In the genomic region with DNA sequence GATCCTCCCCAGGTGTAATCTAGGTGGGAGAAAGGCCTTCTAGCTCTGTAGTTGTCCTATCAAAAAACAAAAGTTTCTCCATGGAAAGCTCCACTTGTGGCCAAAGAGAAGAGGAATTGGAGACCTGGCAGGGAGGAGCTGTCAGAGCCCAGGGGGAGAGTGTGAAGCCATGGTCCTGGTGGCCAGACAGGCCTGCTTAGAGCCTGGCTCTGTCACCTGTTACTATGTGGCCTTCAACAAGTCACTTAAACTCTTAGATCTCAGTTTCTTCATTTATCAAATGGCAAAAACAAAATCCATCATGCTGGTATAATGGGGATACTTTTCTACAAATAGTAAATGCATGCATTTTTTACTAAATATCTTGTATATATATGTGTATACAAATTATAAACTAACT, we compare ENCODE assay signal across 22 cellular contexts. TPM values are rescaled to one million over a fixed set of nuclear protein-coding genes. Genes with fewer than 3 reads are reported as not detected.
DNase-seq lines count a peak whose midpoint lies in the region; ATAC-seq lines count a peak whose summit lies in the region.
"Had no signal": no experiment of that assay in that cellular context is flagged by ENCODE, and none has a peak within 500 bp of the region (broad histone marks: within the 10 kb centered on the region; RNA-seq: fewer than 3 reads in every experiment).

No MANE protein-coding gene starts in this region.

- POLR2A ChIA-PET in T-cell (lab: Charles Lee): no interaction called here
- POLR2A ChIA-PET in naive thymus-derived CD4-positive, alpha-beta T cell (lab: Charles Lee): interaction anchor here (0.5 to 11.0 kb wide), 11 partner anchors 8 to 104 kb away, joined by 3 to 236 read pairs (median 4); a partner anchor contains a TSS

- no peaks in the 10 kb centered on the region for H3K9me3 Mint-ChIP-seq in activated naive CD4-positive, alpha-beta T cell treated with anti-CD3 and anti-CD28 coated beads, Interleukin-2, amount 50 U/mL, for 24 hours
- no peaks in the 10 kb centered on the region for H3K9me3 Mint-ChIP-seq in T-cell
- H3K9me3 Mint-ChIP-seq in naive thymus-derived CD4-positive, alpha-beta T cell: no peaks in the 10 kb centered on the region
- H3K9me3 Mint-ChIP-seq: H9 had no signal

- peak overlapping the region; percentile 33 for H3K27ac Mint-ChIP-seq in activated naive CD4-positive, alpha-beta T cell treated with anti-CD3 and anti-CD28 coated beads, Interleukin-2, amount 50 U/mL, for 24 hours
- peak overlapping the region; percentile 54 to 70 for H3K27ac Mint-ChIP-seq in T-cell
- peak overlapping the region in 6 of 9 donors; percentile 6 to 91 (median 48) for H3K27ac Mint-ChIP-seq in naive thymus-derived CD4-positive, alpha-beta T cell
- H3K27ac Mint-ChIP-seq: H9 had no signal

- H3K36me3 Mint-ChIP-seq in activated naive CD4-positive, alpha-beta T cell treated with anti-CD3 and anti-CD28 coated beads, Interleukin-2, amount 50 U/mL, for 24 hours: no peaks in the 10 kb centered on the region
- no peaks in the 10 kb centered on the region for H3K36me3 Mint-ChIP-seq in T-cell
- no peaks in the 10 kb centered on the region for H3K36me3 Mint-ChIP-seq in naive thymus-derived CD4-positive, alpha-beta T cell

- H3K27me3 ChIP-seq in naive thymus-derived CD4-positive, alpha-beta T cell (ENCODE audit: control insufficient read depth in 2 of 2, insufficient read depth in 2 of 2, low read length in 2 of 2): no peaks in the 10 kb centered on the region
- H3K27me3 ChIP-seq: MG63, SJSA1 had no signal

- H3K36me3 ChIP-seq in naive thymus-derived CD4-positive, alpha-beta T cell (ENCODE audit: control insufficient read depth in 2 of 3, insufficient read depth in 3 of 3, low read length in 3 of 3): no peaks in the 10 kb centered on the region
- H3K36me3 ChIP-seq: MG63, SJSA1 had no signal

- DNase-seq in activated naive CD4-positive, alpha-beta T cell (lab: John Stamatoyannopoulos, UW): no peak
- peak; percentile 1 for DNase-seq in GM03348 (ENCODE audit: low spot score)
- no peak for DNase-seq in T-cell
- no peak for DNase-seq in naive thymus-derived CD4-positive, alpha-beta T cell
- DNase-seq in mesenteric fat pad (ENCODE audit: low spot score): no peak
- DNase-seq: C1 segment of cervical spinal cord; Calu3; H9; KBM-7; MG63; NCI-H1105 treated with DMSO at 0.1 percent for 48 hours; NCI-H146; NCI-H1930; NCI-H2107; NCI-H446 treated with DMSO at 0.1 percent for 48 hours; NCI-H526; NK-92 treated with Interleukin-12 subunit alpha and Interleukin-12 subunit beta, amount 100 ng/mL, for 24 hours had no signal

- no peaks in the 10 kb centered on the region for H3K9me3 ChIP-seq in naive thymus-derived CD4-positive, alpha-beta T cell (ENCODE audit: control insufficient read depth in 2 of 3, low read length in 3 of 3)
- H3K9me3 ChIP-seq: MG63, SJSA1 had no signal

- H3K4me1 ChIP-seq in naive thymus-derived CD4-positive, alpha-beta T cell (ENCODE audit: control insufficient read depth in 2 of 2, insufficient read depth in 2 of 2, low read length in 2 of 2): peaks cover 0 to 33% of the 10 kb centered on the region in 2 donors
- H3K4me1 ChIP-seq: SJSA1 had no signal

- no peak overlapping the region for H3K4me3 ChIP-seq in naive thymus-derived CD4-positive, alpha-beta T cell (ENCODE audit: low read length)
- H3K4me3 ChIP-seq: MG63, PC-9, SJSA1 had no signal

- no peak overlapping the region for H3K27ac ChIP-seq in naive thymus-derived CD4-positive, alpha-beta T cell (ENCODE audit: low read depth, low read length)
- H3K27ac ChIP-seq: PC-9, SJSA1 had no signal

- H3K27me3 Mint-ChIP-seq in activated naive CD4-positive, alpha-beta T cell treated with anti-CD3 and anti-CD28 coated beads, Interleukin-2, amount 50 U/mL, for 24 hours: no peaks in the 10 kb centered on the region
- no peaks in the 10 kb centered on the region for H3K27me3 Mint-ChIP-seq in T-cell
- H3K27me3 Mint-ChIP-seq in naive thymus-derived CD4-positive, alpha-beta T cell: no peaks in the 10 kb centered on the region

- CTCF ChIA-PET in T-cell (lab: Charles Lee): interaction anchor here (0.6 to 1.3 kb wide), 9 partner anchors 9 to 274 kb away, joined by 3 to 10 read pairs (median 3); no protein-coding TSS in a partner anchor
- CTCF ChIA-PET in naive thymus-derived CD4-positive, alpha-beta T cell (lab: Charles Lee): interaction anchor here (0.9 to 8.1 kb wide), 12 partner anchors 8 to 1094 kb away, joined by 3 to 177 read pairs (median 6); a partner anchor contains a TSS

- no peak overlapping the region for H3K4me3 Mint-ChIP-seq in activated naive CD4-positive, alpha-beta T cell treated with anti-CD3 and anti-CD28 coated beads, Interleukin-2, amount 50 U/mL, for 24 hours
- H3K4me3 Mint-ChIP-seq in T-cell: no peak overlapping the region
- H3K4me3 Mint-ChIP-seq in naive thymus-derived CD4-positive, alpha-beta T cell: no peak overlapping the region

- intact Hi-C loops in naive thymus-derived CD4-positive, alpha-beta T cell (cut with micrococcal nuclease): loop anchor here (5.0 kb wide), 2 partner anchors 574 to 1069 kb away; no protein-coding TSS in a partner anchor

- H3K4me1 Mint-ChIP-seq in activated naive CD4-positive, alpha-beta T cell treated with anti-CD3 and anti-CD28 coated beads, Interleukin-2, amount 50 U/mL, for 24 hours: peaks cover 50% of the 10 kb centered on the region
- H3K4me1 Mint-ChIP-seq in T-cell: peaks cover 35 to 46% (median 44%) of the 10 kb centered on the region in 3 donors
- peaks cover 18 to 74% (median 40%) of the 10 kb centered on the region in 7 donors for H3K4me1 Mint-ChIP-seq in naive thymus-derived CD4-positive, alpha-beta T cell

- ATAC-seq in T-cell (replicated peaks in 1 of 4): no peak
- ATAC-seq in naive thymus-derived CD4-positive, alpha-beta T cell: no peak
- no peak for ATAC-seq in HG02571 (IDR thresholded peaks at IDR 0.05; ENCODE audit: unreplicated experiment)
- ATAC-seq: Right ventricle myocardium inferior had no signal

RNA-seq across cellular contexts. Expression of a gene that starts 59.0 kb away (rescaled TPM):
- 1 to 10 TPM; 1.8 to 6.2 (median 5.1) TPM for total RNA-seq in T-cell
- 10 to 100 TPM in 1 of 5 experiments, 1 to 10 TPM in 4; 1.1 to 49.5 (median 4.5) TPM for total RNA-seq in naive thymus-derived CD4-positive, alpha-beta T cell
- 1 to 10 TPM; 2.6 to 4.8 TPM for polyA plus RNA-seq in naive thymus-derived CD4-positive, alpha-beta T cell
- 2.7 TPM for total RNA-seq in mesenteric fat pad
